8 cellular contexts compared by ENCODE assay signal in genomic region chr4:106898621-106899230, GRCh38.
DNase-seq lines count a peak whose midpoint lies in the region; ATAC-seq and TF ChIP-seq lines count a peak whose summit lies in the region.

No MANE protein-coding gene starts in this region.

- peak; percentile 80 for TF ChIP-seq CTCF in AG04450 (IDR thresholded peaks at IDR 0.05; ENCODE audit: low read depth, low read length)
- TF ChIP-seq CTCF in NB4 (IDR thresholded peaks at IDR 0.05; ENCODE audit: low read depth, low read length), result peak; percentile 66
- peak; percentile 80 for TF ChIP-seq CTCF in astrocyte of the spinal cord (IDR thresholded peaks at IDR 0.05; ENCODE audit: low read depth, low read length)

- peak; percentile 7 for DNase-seq in AG04450 (ENCODE audit: low read depth, low spot score)
- peak; percentile 19 for DNase-seq in GM04503 (ENCODE audit: low read depth)
- peak; percentile 69 for DNase-seq in NB4 (ENCODE audit: low read depth)
- DNase-seq in astrocyte of the spinal cord (ENCODE audit: low read depth, low spot score), result peak; percentile 70
- DNase-seq in left colon, result peak in 1 of 2 donors; percentile 26
- no peak for DNase-seq in putamen (ENCODE audit: low spot score)

- TF ChIP-seq POLR2A in NB4 (IDR thresholded peaks at IDR 0.05; ENCODE audit: extremely low read depth, insufficient read length), result no peak

- in situ Hi-C loops in astrocyte of the spinal cord (cut with HindIII; ENCODE audit: low sequenced_read_pairs), result no loop called here

- CTCF ChIA-PET in AG04450 (lab: Charles Lee), result interaction anchor here (0.6 to 5.4 kb wide), 12 partner anchors 9 to 797 kb away, joined by 3 to 53 read pairs (median 3); partner anchors contain the start of gene GIMD1

- POLR2A ChIA-PET in AG04450 (lab: Yijun Ruan, JAX), result no interaction called here

- H3K27ac ChIP-seq in AG04450 (ENCODE audit: low read depth, low read length), result no peak overlapping the region

- no peaks in the 10 kb centered on the region for H3K27me3 ChIP-seq in AG04450 (ENCODE audit: control insufficient read depth, insufficient read depth, low read length)

- ATAC-seq in HG02588 (IDR thresholded peaks at IDR 0.05; ENCODE audit: unreplicated experiment), result peak; percentile 57
- ATAC-seq in left colon, result peak; percentile 45
- no peak for ATAC-seq in GM18873 (IDR thresholded peaks at IDR 0.05; ENCODE audit: low FRiP score, unreplicated experiment)

- intact Hi-C loops in left colon (cut with DNase I, micrococcal nuclease), result no loop called here

- no peak overlapping the region for H3K4me3 ChIP-seq in AG04450 (ENCODE audit: low read depth, low read length)
- H3K4me3 ChIP-seq in NB4 (ENCODE audit: low read depth, low read length), result no peak overlapping the region
- no peak overlapping the region for H3K4me3 ChIP-seq in astrocyte of the spinal cord (ENCODE audit: low read depth, low read length)

- no peaks in the 10 kb centered on the region for H3K9me3 ChIP-seq in AG04450 (ENCODE audit: control insufficient read depth, insufficient read depth, low read length)
